In genomic region chr4:176885224-176885623, GRCh38 we compare ENCODE assay signal across 13 cellular contexts.
"Had no signal": no experiment of that assay in that cellular context is flagged by ENCODE, and none has a peak within 500 bp of the region (broad histone marks: within the 10 kb centered on the region; RNA-seq: fewer than 3 reads in every experiment).

No MANE protein-coding gene starts in this region.

- H3K27ac ChIP-seq: cardiac muscle cell, dorsolateral prefrontal cortex, gastroesophageal sphincter, parathyroid adenoma, sigmoid colon, transverse colon, WERI-Rb-1 had no signal

- H3K27ac Mint-ChIP-seq: activated naive CD4-positive, alpha-beta T cell treated with anti-CD3 and anti-CD28 coated beads for 36 hours; activated naive CD8-positive, alpha-beta T cell treated with anti-CD3 and anti-CD28 coated beads, Interleukin-2, amount 50 U/mL, for 24 hours; activated T-helper 2 cell treated with anti-CD3 and anti-CD28 coated beads, Interferon-gamma antibody, Interleukin-2, Interleukin-4, amounts not matched to agents 10 μg/mL and 5 μg/mL and 100 μg/mL, durations not matched to agents 14 hours and 24 hours and 36 hours; naive thymus-derived CD4-positive, alpha-beta T cell; stimulated activated effector memory CD8-positive, alpha-beta T cell treated with anti-CD3 and anti-CD28 coated beads, Interleukin-12 subunit alpha, Interleukin-12 subunit beta, amount 100 ng/mL, for 72 hours had no signal

- DNase-seq: activated CD4-positive, alpha-beta T cell treated with anti-CD3 and anti-CD28 coated beads, Interleukin-2, amount 50 U/mL, for 48 hours; activated naive CD4-positive, alpha-beta T cell treated with anti-CD3 and anti-CD28 coated beads for 36 hours; activated naive CD8-positive, alpha-beta T cell treated with anti-CD3 and anti-CD28 coated beads, Interleukin-2, amount 50 U/mL, for 24 hours; dorsolateral prefrontal cortex; naive thymus-derived CD4-positive, alpha-beta T cell; sigmoid colon; transverse colon; WERI-Rb-1 had no signal

- H3K4me1 Mint-ChIP-seq: activated naive CD8-positive, alpha-beta T cell treated with anti-CD3 and anti-CD28 coated beads, Interleukin-2, amount 50 U/mL, for 24 hours; naive thymus-derived CD4-positive, alpha-beta T cell; stimulated activated effector memory CD8-positive, alpha-beta T cell treated with anti-CD3 and anti-CD28 coated beads, Interleukin-12 subunit alpha, Interleukin-12 subunit beta, amount 100 ng/mL, for 72 hours had no signal

- H3K4me3 Mint-ChIP-seq: activated naive CD4-positive, alpha-beta T cell treated with anti-CD3 and anti-CD28 coated beads for 36 hours; activated naive CD8-positive, alpha-beta T cell treated with anti-CD3 and anti-CD28 coated beads, Interleukin-2, amount 50 U/mL, for 24 hours; naive thymus-derived CD4-positive, alpha-beta T cell; stimulated activated effector memory CD8-positive, alpha-beta T cell treated with anti-CD3 and anti-CD28 coated beads, Interleukin-12 subunit alpha, Interleukin-12 subunit beta, amount 100 ng/mL, for 72 hours had no signal

- H3K4me3 ChIP-seq: cardiac muscle cell, dorsolateral prefrontal cortex, gastroesophageal sphincter, sigmoid colon, transverse colon had no signal

- ATAC-seq: activated naive CD8-positive, alpha-beta T cell treated with anti-CD3 and anti-CD28 coated beads, Interleukin-2, amount 50 U/mL, for 24 hours; gastroesophageal sphincter; naive thymus-derived CD4-positive, alpha-beta T cell; stimulated activated effector memory CD8-positive, alpha-beta T cell treated with anti-CD3 and anti-CD28 coated beads, Interleukin-12 subunit alpha, Interleukin-12 subunit beta, amount 100 ng/mL, for 72 hours had no signal

- H3K9me3 Mint-ChIP-seq: activated naive CD8-positive, alpha-beta T cell treated with anti-CD3 and anti-CD28 coated beads, Interleukin-2, amount 50 U/mL, for 24 hours; activated T-helper 2 cell treated with anti-CD3 and anti-CD28 coated beads, Interferon-gamma antibody, Interleukin-2, Interleukin-4, amounts not matched to agents 10 μg/mL and 5 μg/mL and 100 μg/mL, durations not matched to agents 14 hours and 24 hours and 36 hours had no signal

- H3K27me3 ChIP-seq: cardiac muscle cell, dorsolateral prefrontal cortex, gastroesophageal sphincter, sigmoid colon, transverse colon had no signal

- H3K36me3 ChIP-seq: cardiac muscle cell, gastroesophageal sphincter, sigmoid colon, transverse colon, WERI-Rb-1 had no signal

- H3K9me3 ChIP-seq: gastroesophageal sphincter, sigmoid colon, transverse colon had no signal

- H3K4me1 ChIP-seq: gastroesophageal sphincter, parathyroid adenoma, sigmoid colon, transverse colon had no signal
